ENCODE assay signal across 29 cellular contexts in genomic region chr1:86940599-86940998, GRCh38.
"Had no signal": no experiment of that assay in that cellular context is flagged by ENCODE, and none has a peak within 500 bp of the region (broad histone marks: within the 10 kb centered on the region; RNA-seq: fewer than 3 reads in every experiment).

No MANE protein-coding gene starts in this region.

- H3K4me1 ChIP-seq: esophagus squamous epithelium, gastrocnemius medialis, left lung had no signal

- H3K27me3 Mint-ChIP-seq: effector memory CD8-positive, alpha-beta T cell; naive B cell had no signal

- DNase-seq: dermis blood vessel endothelial cell; dorsolateral prefrontal cortex; effector CD4-positive, alpha-beta T cell; effector memory CD8-positive, alpha-beta T cell; endodermal cell; erythroblast; esophagus squamous epithelium; foreskin fibroblast; foreskin melanocyte; gastrocnemius medialis; glutamatergic neuron; head of caudate nucleus; heart right ventricle; hippocampal formation; left cardiac atrium; left lung; left ventricle myocardium superior; lower lobe of right lung; mesenchymal stem cell; mucosa of descending colon; naive B cell had no signal

- H3K4me3 ChIP-seq: coronary artery, dorsolateral prefrontal cortex, esophagus squamous epithelium, gastrocnemius medialis, heart right ventricle, left lung, lower lobe of right lung, mucosa of descending colon had no signal

- H3K27ac Mint-ChIP-seq: effector memory CD8-positive, alpha-beta T cell; endodermal cell; mesothelial cell of epicardium had no signal

- H3K9me3 Mint-ChIP-seq: effector memory CD8-positive, alpha-beta T cell; endodermal cell; mesothelial cell of epicardium; naive B cell had no signal

- H3K27ac ChIP-seq: coronary artery, dorsolateral prefrontal cortex, epithelial cell of prostate, esophagus squamous epithelium, gastrocnemius medialis, heart right ventricle, left lung, lower lobe of right lung had no signal

- H3K36me3 ChIP-seq: esophagus squamous epithelium, gastrocnemius medialis, heart right ventricle, left lung, lower lobe of right lung had no signal

- H3K27me3 ChIP-seq: dorsolateral prefrontal cortex, esophagus squamous epithelium, gastrocnemius medialis, heart right ventricle, left lung had no signal

- H3K9me3 ChIP-seq: esophagus squamous epithelium, gastrocnemius medialis, heart right ventricle, left lung, lower lobe of right lung, mucosa of descending colon had no signal

- H3K4me3 Mint-ChIP-seq: effector memory CD8-positive, alpha-beta T cell; endodermal cell; mesothelial cell of epicardium; naive B cell had no signal

- FAIRE-seq: colon, endometrium, islet of Langerhans, keratinocyte had no signal

- H3K36me3 Mint-ChIP-seq: mesothelial cell of epicardium, naive B cell had no signal

- ATAC-seq: effector memory CD8-positive, alpha-beta T cell; esophagus mucosa; gastrocnemius medialis; heart right ventricle; left cardiac atrium; left lung; left ventricle myocardium superior; lower lobe of right lung; mucosa of descending colon had no signal
